In genomic region chr1:147598631-147599361, GRCh38 we compare ENCODE assay signal across 1 cellular context.
TF ChIP-seq lines count a peak whose summit lies in the region.

No MANE protein-coding gene starts in this region.

TF ChIP-seq in HepG2, 621 proteins besides CTCF, POLR2A, EP300 and RAD21 (continued from another document and continues in another):
- no peak for TF ChIP-seq ZNF276 (CRISPR knock-in tag; IDR thresholded peaks at IDR 0.05; ENCODE audit: low read depth)
- no peak for TF ChIP-seq TCF7L2 (IDR thresholded peaks at IDR 0.05; ENCODE audit: low read depth, low read length)
- TF ChIP-seq ZNF572 (CRISPR knock-in tag; IDR thresholded peaks at IDR 0.05), result 0 out of 2 replicates have a peak, but pooled peaks have one; percentile 64
- TF ChIP-seq, protein P1, sequence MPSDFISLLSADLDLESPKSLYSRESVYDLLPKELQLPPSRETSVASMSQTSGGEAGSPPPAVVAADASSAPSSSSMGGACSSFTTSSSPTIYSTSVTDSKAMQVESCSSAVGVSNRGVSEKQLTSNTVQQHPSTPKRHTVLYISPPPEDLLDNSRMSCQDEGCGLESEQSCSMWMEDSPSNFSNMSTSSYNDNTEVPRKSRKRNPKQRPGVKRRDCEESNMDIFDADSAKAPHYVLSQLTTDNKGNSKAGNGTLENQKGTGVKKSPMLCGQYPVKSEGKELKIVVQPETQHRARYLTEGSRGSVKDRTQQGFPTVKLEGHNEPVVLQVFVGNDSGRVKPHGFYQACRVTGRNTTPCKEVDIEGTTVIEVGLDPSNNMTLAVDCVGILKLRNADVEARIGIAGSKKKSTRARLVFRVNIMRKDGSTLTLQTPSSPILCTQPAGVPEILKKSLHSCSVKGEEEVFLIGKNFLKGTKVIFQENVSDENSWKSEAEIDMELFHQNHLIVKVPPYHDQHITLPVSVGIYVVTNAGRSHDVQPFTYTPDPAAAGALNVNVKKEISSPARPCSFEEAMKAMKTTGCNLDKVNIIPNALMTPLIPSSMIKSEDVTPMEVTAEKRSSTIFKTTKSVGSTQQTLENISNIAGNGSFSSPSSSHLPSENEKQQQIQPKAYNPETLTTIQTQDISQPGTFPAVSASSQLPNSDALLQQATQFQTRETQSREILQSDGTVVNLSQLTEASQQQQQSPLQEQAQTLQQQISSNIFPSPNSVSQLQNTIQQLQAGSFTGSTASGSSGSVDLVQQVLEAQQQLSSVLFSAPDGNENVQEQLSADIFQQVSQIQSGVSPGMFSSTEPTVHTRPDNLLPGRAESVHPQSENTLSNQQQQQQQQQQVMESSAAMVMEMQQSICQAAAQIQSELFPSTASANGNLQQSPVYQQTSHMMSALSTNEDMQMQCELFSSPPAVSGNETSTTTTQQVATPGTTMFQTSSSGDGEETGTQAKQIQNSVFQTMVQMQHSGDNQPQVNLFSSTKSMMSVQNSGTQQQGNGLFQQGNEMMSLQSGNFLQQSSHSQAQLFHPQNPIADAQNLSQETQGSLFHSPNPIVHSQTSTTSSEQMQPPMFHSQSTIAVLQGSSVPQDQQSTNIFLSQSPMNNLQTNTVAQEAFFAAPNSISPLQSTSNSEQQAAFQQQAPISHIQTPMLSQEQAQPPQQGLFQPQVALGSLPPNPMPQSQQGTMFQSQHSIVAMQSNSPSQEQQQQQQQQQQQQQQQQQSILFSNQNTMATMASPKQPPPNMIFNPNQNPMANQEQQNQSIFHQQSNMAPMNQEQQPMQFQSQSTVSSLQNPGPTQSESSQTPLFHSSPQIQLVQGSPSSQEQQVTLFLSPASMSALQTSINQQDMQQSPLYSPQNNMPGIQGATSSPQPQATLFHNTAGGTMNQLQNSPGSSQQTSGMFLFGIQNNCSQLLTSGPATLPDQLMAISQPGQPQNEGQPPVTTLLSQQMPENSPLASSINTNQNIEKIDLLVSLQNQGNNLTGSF (CRISPR knock-in tag; IDR thresholded peaks at IDR 0.05), result no peak
- no peak for TF ChIP-seq TCF7 (IDR thresholded peaks at IDR 0.05; ENCODE audit: low read depth)
- TF ChIP-seq CEBPZ (IDR thresholded peaks at IDR 0.05; ENCODE audit: low read length), result no peak
- 0 out of 2 replicates have a peak, but pooled peaks have one; percentile 8 for TF ChIP-seq SMAD1 (CRISPR knock-in tag; IDR thresholded peaks at IDR 0.05; ENCODE audit: borderline replicate concordance, low read depth)
- TF ChIP-seq FLYWCH1 (CRISPR knock-in tag; IDR thresholded peaks at IDR 0.05), result no peak
- no peak for TF ChIP-seq SCMH1 (CRISPR knock-in tag; IDR thresholded peaks at IDR 0.05; ENCODE audit: borderline replicate concordance)
- TF ChIP-seq, protein P2, sequence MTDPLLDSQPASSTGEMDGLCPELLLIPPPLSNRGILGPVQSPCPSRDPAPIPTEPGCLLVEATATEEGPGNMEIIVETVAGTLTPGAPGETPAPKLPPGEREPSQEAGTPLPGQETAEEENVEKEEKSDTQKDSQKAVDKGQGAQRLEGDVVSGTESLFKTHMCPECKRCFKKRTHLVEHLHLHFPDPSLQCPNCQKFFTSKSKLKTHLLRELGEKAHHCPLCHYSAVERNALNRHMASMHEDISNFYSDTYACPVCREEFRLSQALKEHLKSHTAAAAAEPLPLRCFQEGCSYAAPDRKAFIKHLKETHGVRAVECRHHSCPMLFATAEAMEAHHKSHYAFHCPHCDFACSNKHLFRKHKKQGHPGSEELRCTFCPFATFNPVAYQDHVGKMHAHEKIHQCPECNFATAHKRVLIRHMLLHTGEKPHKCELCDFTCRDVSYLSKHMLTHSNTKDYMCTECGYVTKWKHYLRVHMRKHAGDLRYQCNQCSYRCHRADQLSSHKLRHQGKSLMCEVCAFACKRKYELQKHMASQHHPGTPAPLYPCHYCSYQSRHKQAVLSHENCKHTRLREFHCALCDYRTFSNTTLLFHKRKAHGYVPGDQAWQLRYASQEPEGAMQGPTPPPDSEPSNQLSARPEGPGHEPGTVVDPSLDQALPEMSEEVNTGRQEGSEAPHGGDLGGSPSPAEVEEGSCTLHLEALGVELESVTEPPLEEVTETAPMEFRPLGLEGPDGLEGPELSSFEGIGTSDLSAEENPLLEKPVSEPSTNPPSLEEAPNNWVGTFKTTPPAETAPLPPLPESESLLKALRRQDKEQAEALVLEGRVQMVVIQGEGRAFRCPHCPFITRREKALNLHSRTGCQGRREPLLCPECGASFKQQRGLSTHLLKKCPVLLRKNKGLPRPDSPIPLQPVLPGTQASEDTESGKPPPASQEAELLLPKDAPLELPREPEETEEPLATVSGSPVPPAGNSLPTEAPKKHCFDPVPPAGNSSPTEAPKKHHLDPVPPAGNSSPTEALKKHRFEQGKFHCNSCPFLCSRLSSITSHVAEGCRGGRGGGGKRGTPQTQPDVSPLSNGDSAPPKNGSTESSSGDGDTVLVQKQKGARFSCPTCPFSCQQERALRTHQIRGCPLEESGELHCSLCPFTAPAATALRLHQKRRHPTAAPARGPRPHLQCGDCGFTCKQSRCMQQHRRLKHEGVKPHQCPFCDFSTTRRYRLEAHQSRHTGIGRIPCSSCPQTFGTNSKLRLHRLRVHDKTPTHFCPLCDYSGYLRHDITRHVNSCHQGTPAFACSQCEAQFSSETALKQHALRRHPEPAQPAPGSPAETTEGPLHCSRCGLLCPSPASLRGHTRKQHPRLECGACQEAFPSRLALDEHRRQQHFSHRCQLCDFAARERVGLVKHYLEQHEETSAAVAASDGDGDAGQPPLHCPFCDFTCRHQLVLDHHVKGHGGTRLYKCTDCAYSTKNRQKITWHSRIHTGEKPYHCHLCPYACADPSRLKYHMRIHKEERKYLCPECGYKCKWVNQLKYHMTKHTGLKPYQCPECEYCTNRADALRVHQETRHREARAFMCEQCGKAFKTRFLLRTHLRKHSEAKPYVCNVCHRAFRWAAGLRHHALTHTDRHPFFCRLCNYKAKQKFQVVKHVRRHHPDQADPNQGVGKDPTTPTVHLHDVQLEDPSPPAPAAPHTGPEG (CRISPR knock-in tag; IDR thresholded peaks at IDR 0.05), result no peak
- TF ChIP-seq, protein P3, sequence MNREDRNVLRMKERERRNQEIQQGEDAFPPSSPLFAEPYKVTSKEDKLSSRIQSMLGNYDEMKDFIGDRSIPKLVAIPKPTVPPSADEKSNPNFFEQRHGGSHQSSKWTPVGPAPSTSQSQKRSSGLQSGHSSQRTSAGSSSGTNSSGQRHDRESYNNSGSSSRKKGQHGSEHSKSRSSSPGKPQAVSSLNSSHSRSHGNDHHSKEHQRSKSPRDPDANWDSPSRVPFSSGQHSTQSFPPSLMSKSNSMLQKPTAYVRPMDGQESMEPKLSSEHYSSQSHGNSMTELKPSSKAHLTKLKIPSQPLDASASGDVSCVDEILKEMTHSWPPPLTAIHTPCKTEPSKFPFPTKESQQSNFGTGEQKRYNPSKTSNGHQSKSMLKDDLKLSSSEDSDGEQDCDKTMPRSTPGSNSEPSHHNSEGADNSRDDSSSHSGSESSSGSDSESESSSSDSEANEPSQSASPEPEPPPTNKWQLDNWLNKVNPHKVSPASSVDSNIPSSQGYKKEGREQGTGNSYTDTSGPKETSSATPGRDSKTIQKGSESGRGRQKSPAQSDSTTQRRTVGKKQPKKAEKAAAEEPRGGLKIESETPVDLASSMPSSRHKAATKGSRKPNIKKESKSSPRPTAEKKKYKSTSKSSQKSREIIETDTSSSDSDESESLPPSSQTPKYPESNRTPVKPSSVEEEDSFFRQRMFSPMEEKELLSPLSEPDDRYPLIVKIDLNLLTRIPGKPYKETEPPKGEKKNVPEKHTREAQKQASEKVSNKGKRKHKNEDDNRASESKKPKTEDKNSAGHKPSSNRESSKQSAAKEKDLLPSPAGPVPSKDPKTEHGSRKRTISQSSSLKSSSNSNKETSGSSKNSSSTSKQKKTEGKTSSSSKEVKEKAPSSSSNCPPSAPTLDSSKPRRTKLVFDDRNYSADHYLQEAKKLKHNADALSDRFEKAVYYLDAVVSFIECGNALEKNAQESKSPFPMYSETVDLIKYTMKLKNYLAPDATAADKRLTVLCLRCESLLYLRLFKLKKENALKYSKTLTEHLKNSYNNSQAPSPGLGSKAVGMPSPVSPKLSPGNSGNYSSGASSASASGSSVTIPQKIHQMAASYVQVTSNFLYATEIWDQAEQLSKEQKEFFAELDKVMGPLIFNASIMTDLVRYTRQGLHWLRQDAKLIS (CRISPR knock-in tag; IDR thresholded peaks at IDR 0.05), result no peak
- TF ChIP-seq ERF (CRISPR knock-in tag; IDR thresholded peaks at IDR 0.05), result 0 out of 2 replicates have a peak, but pooled peaks have one; percentile 17
- no peak for TF ChIP-seq KDM4B (CRISPR knock-in tag; IDR thresholded peaks at IDR 0.05)
- no peak for TF ChIP-seq ZNF629 (CRISPR knock-in tag; conservative IDR thresholded peaks at IDR 0.05)
- TF ChIP-seq ZFP90 (CRISPR knock-in tag; IDR thresholded peaks at IDR 0.05; ENCODE audit: borderline replicate concordance), result 0 out of 2 replicates have a peak, but pooled peaks have one; percentile 29
- no peak for TF ChIP-seq PRPF4 (IDR thresholded peaks at IDR 0.05; ENCODE audit: low read depth, low read length, poor library complexity, severe bottlenecking)
- TF ChIP-seq HMGXB4 (CRISPR knock-in tag; IDR thresholded peaks at IDR 0.05; ENCODE audit: borderline replicate concordance in 1 of 2, low read depth in 1 of 2), result 0 out of 4 replicates have a peak, but pooled peaks of 1 of the 2 experiments have one; percentile 33
